ENCODE assay signal across 1 cellular context in genomic region chr19:35162471-35163326, GRCh38.
TF ChIP-seq lines count a peak whose summit lies in the region.

No MANE protein-coding gene starts in this region.

TF ChIP-seq in K562, 482 proteins besides CTCF, POLR2A, EP300 and RAD21:
- TF ChIP-seq RBM25 (IDR thresholded peaks at IDR 0.05; ENCODE audit: low read depth, low read length, severe bottlenecking) = peak; percentile 80
- peak; percentile 79 for TF ChIP-seq ZNF316 (IDR thresholded peaks at IDR 0.05)
- peak in 1 of 2 experiments; percentile 45; a peak in 1 of 4 replicates for TF ChIP-seq KDM1A (IDR thresholded peaks at IDR 0.05)
- TF ChIP-seq BCOR (IDR thresholded peaks at IDR 0.05) = peak; percentile 79
- peak; percentile 34 for TF ChIP-seq ZFP36 (IDR thresholded peaks at IDR 0.05; ENCODE audit: low read depth, low read length, partially characterized antibody)
- TF ChIP-seq MAFG (tag; conservative IDR thresholded peaks at IDR 0.05) = peak; percentile 44; the same call in 1 of the 2 replicates
- TF ChIP-seq NCOA2 (IDR thresholded peaks at IDR 0.05; ENCODE audit: partially characterized antibody in 2 of 2) = no peak
- peak; percentile 66 for TF ChIP-seq C11orf30 (IDR thresholded peaks at IDR 0.05; ENCODE audit: low read depth)
- no peak for TF ChIP-seq ZNF740 (CRISPR knock-in tag; IDR thresholded peaks at IDR 0.05)
- TF ChIP-seq ZNF740 (tag; IDR thresholded peaks at IDR 0.05) = no peak
- peak; percentile 27; the same call in 1 of the 2 replicates for TF ChIP-seq MAFF (IDR thresholded peaks at IDR 0.05; ENCODE audit: low read length)
